25 cellular contexts compared by ENCODE assay signal in the genomic region with DNA sequence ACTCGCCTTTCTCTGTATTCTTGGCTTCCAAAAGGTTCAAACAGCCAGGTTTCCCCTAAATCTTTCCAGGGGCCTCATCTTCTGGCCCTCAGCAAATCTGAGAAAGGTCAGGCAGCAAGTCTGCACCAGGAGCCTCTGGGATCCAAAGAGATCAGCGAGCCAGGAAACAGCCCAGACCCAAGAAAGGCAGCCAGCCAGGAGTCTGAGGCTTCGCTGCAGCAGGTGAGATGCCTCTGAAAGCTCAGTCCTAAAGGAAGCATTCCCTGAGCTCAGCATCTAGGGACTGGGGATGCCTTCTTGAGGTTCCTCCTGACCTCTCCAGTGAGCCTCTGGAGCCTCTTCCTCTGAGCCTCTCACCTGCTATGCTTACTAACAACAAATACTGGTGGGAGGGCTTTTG.
"Had no signal": no experiment of that assay in that cellular context is flagged by ENCODE, and none has a peak within 500 bp of the region (broad histone marks: within the 10 kb centered on the region; RNA-seq: fewer than 3 reads in every experiment).

No MANE protein-coding gene starts in this region.

- H3K4me1 ChIP-seq: left ventricle myocardium inferior, pancreas, prostate gland, tibial nerve had no signal

- H3K27me3 ChIP-seq: pancreas, tibial nerve had no signal

- ATAC-seq: left colon, natural killer cell, right cardiac atrium, sciatic nerve had no signal

- H3K4me3 Mint-ChIP-seq: naive B cell; natural killer cell; stimulated activated naive CD8-positive, alpha-beta T cell treated with anti-CD3 and anti-CD28 coated beads, Interleukin-15, Interleukin-2, amounts not matched to agents 100 ng/mL and 50 ng/mL, for 24 hours had no signal

- H3K36me3 Mint-ChIP-seq: mesothelial cell of epicardium, naive B cell, natural killer cell, type B pancreatic cell had no signal

- H3K36me3 ChIP-seq: left ventricle myocardium inferior, pancreas, prostate gland, tibial nerve had no signal

- H3K27ac ChIP-seq: left ventricle myocardium inferior, pancreas, prostate gland, skin epidermis, tibial nerve had no signal

- H3K4me1 Mint-ChIP-seq: naive B cell, natural killer cell had no signal

- H3K4me3 ChIP-seq: left ventricle myocardium inferior, lung, pancreas, prostate gland, skin epidermis, tibial nerve had no signal

- H3K9me3 Mint-ChIP-seq: mesothelial cell of epicardium; naive B cell; natural killer cell; nephron progenitor cell; stimulated activated naive CD8-positive, alpha-beta T cell treated with anti-CD3 and anti-CD28 coated beads, Interleukin-15, Interleukin-2, amounts not matched to agents 100 ng/mL and 50 ng/mL, for 24 hours; type B pancreatic cell had no signal

- DNase-seq: hippocampal formation; kidney; left colon; left ventricle myocardium inferior; mesendoderm; naive B cell; natural killer cell; pancreas; posterior cingulate gyrus; right cardiac atrium; stimulated activated CD4-positive, alpha-beta T cell treated with anti-CD3 and anti-CD28 coated beads, Interleukin-12 subunit alpha, Interleukin-12 subunit beta, amount 100 ng/mL, for 4 hours; stimulated activated CD4-positive, alpha-beta T cell treated with anti-CD3 and anti-CD28 coated beads, Interleukin-15, amount 100 ng/mL, for 24 hours; stimulated activated CD4-positive, alpha-beta T cell treated with anti-CD3 and anti-CD28 coated beads, Interleukin-2, amount 100 ng/mL, for 24 hours; stimulated activated CD4-positive, alpha-beta T cell treated with anti-CD3 and anti-CD28 coated beads, Interleukin-4, amount 100 ng/mL, for 1 hour; stimulated activated naive CD4-positive, alpha-beta T cell; substantia nigra had no signal

- H3K27ac Mint-ChIP-seq: mesothelial cell of epicardium; natural killer cell; stimulated activated naive CD8-positive, alpha-beta T cell treated with anti-CD3 and anti-CD28 coated beads, Interleukin-15, Interleukin-2, amounts not matched to agents 100 ng/mL and 50 ng/mL, for 24 hours had no signal

- H3K9me3 ChIP-seq: left ventricle myocardium inferior, pancreas, prostate gland, tibial nerve had no signal
